11 cellular contexts compared by ENCODE assay signal in genomic region chr6:96468681-96469224, GRCh38. TPM values are rescaled to one million over a fixed set of nuclear protein-coding genes. Genes with fewer than 3 reads are reported as not detected.
DNase-seq lines count a peak whose midpoint lies in the region; ATAC-seq and TF ChIP-seq lines count a peak whose summit lies in the region.
"Had no signal": no experiment of that assay in that cellular context is flagged by ENCODE, and none has a peak within 500 bp of the region (broad histone marks: within the 10 kb centered on the region; RNA-seq: fewer than 3 reads in every experiment).

No MANE protein-coding gene starts in this region.

- H3K4me1 Mint-ChIP-seq in activated CD8-positive, alpha-beta T cell treated with anti-CD3 and anti-CD28 coated beads for 36 hours (ENCODE audit: low read depth) = peaks cover 22% of the 10 kb centered on the region
- peaks cover 24% of the 10 kb centered on the region for H3K4me1 Mint-ChIP-seq in activated CD8-positive, alpha-beta T cell treated with anti-CD3 and anti-CD28 coated beads, Interleukin-2, amount 10 ng/mL, durations not matched to agents 7 days and 5 days (ENCODE audit: low read depth)
- no peaks in the 10 kb centered on the region for H3K4me1 Mint-ChIP-seq in endodermal cell

- no peak overlapping the region for H3K4me3 Mint-ChIP-seq in activated CD8-positive, alpha-beta T cell treated with anti-CD3 and anti-CD28 coated beads for 36 hours
- H3K4me3 Mint-ChIP-seq in activated CD8-positive, alpha-beta T cell treated with anti-CD3 and anti-CD28 coated beads, Interleukin-2, amount 10 ng/mL, durations not matched to agents 7 days and 5 days = no peak overlapping the region
- H3K4me3 Mint-ChIP-seq in endodermal cell = no peak overlapping the region
- H3K4me3 Mint-ChIP-seq: activated naive CD4-positive, alpha-beta T cell treated with anti-CD3 and anti-CD28 coated beads, Interleukin-2, amount 50 U/mL, for 24 hours had no signal

- H3K9me3 Mint-ChIP-seq in activated CD8-positive, alpha-beta T cell treated with anti-CD3 and anti-CD28 coated beads for 36 hours = peaks cover 2% of the 10 kb centered on the region
- H3K9me3 Mint-ChIP-seq in activated CD8-positive, alpha-beta T cell treated with anti-CD3 and anti-CD28 coated beads, Interleukin-2, amount 10 ng/mL, durations not matched to agents 7 days and 5 days (ENCODE audit: insufficient read depth) = no peaks in the 10 kb centered on the region
- H3K9me3 Mint-ChIP-seq in endodermal cell = no peaks in the 10 kb centered on the region
- H3K9me3 Mint-ChIP-seq: activated naive CD4-positive, alpha-beta T cell treated with anti-CD3 and anti-CD28 coated beads, Interleukin-2, amount 50 U/mL, for 24 hours had no signal

- no peaks in the 10 kb centered on the region for H3K36me3 ChIP-seq in endodermal cell (ENCODE audit: control insufficient read depth, insufficient read depth, low read length)

- CTCF ChIA-PET in activated CD8-positive, alpha-beta T cell treated with anti-CD3 and anti-CD28 coated beads for 36 hours (lab: Charles Lee) = interaction anchor here (0.7 to 1.6 kb wide), 2 partner anchors 77 to 80 kb away, joined by 3 read pairs; no protein-coding TSS in a partner anchor
- CTCF ChIA-PET in activated CD8-positive, alpha-beta T cell treated with anti-CD3 and anti-CD28 coated beads, Interleukin-2, amount 10 ng/mL, durations not matched to agents 7 days and 5 days (lab: Charles Lee) = interaction anchor here (0.6 to 1.8 kb wide), 3 partner anchors 13 to 219 kb away, joined by 3 to 6 read pairs (median 3); no protein-coding TSS in a partner anchor

- no peak overlapping the region for H3K27ac Mint-ChIP-seq in activated CD8-positive, alpha-beta T cell treated with anti-CD3 and anti-CD28 coated beads for 36 hours
- H3K27ac Mint-ChIP-seq in activated CD8-positive, alpha-beta T cell treated with anti-CD3 and anti-CD28 coated beads, Interleukin-2, amount 10 ng/mL, durations not matched to agents 7 days and 5 days = no peak overlapping the region
- H3K27ac Mint-ChIP-seq in endodermal cell = no peak overlapping the region
- H3K27ac Mint-ChIP-seq: activated naive CD4-positive, alpha-beta T cell treated with anti-CD3 and anti-CD28 coated beads, Interleukin-2, amount 50 U/mL, for 24 hours had no signal

- no peak for DNase-seq in activated CD8-positive, alpha-beta T cell treated with anti-CD3 and anti-CD28 coated beads for 36 hours
- DNase-seq in activated CD8-positive, alpha-beta T cell treated with anti-CD3 and anti-CD28 coated beads, Interleukin-2, amount 10 ng/mL, durations not matched to agents 7 days and 5 days = no peak
- DNase-seq in NCI-H748 treated with DMSO at 0.1 percent for 48 hours (lab: John Stamatoyannopoulos, UW) (peak; percentile 15), endodermal cell (no peak), AG08396 (ENCODE audit: low spot score) (no peak), iPS-NIHi7 (ENCODE audit: extremely low spot score) (no peak), dermis blood vessel endothelial cell (no peak)
- DNase-seq: stimulated activated CD4-positive, alpha-beta T cell treated with anti-CD3 and anti-CD28 coated beads, Interleukin-4, amount 100 ng/mL, for 1 hour had no signal

- 61% methylated on average over 2 of the region's 2 CpGs; no CpG with 5 or more reads in 1 of the 2 experiments for WGBS in endodermal cell (ENCODE audit: insufficient coverage in 1 of 2, insufficient read length in 1 of 2), 2 experiments

- POLR2A ChIA-PET in activated CD8-positive, alpha-beta T cell treated with anti-CD3 and anti-CD28 coated beads for 36 hours (lab: Charles Lee) = no interaction called here
- POLR2A ChIA-PET in activated CD8-positive, alpha-beta T cell treated with anti-CD3 and anti-CD28 coated beads, Interleukin-2, amount 10 ng/mL, durations not matched to agents 7 days and 5 days (lab: Charles Lee) = interaction anchor here (0.6 kb wide), 1 partner anchor 67 kb away, joined by 3 read pairs; no protein-coding TSS in a partner anchor

- peak; percentile 52 for TF ChIP-seq CTCF in activated CD8-positive, alpha-beta T cell treated with anti-CD3 and anti-CD28 coated beads for 36 hours (IDR thresholded peaks at IDR 0.05)
- peak; percentile 61 for TF ChIP-seq CTCF in endodermal cell (conservative IDR thresholded peaks at IDR 0.05)

- no peak overlapping the region for H3K9ac ChIP-seq in endodermal cell (ENCODE audit: extremely low read depth, low read length, poor library complexity, severe bottlenecking)

- H3K27ac ChIP-seq in endodermal cell (ENCODE audit: low read depth, low read length) = peak overlapping the region; percentile 26

- H3K9me3 ChIP-seq in endodermal cell (ENCODE audit: control insufficient read depth, low read length) = no peaks in the 10 kb centered on the region
- H3K9me3 ChIP-seq: mucosa of descending colon had no signal

- H3K36me3 Mint-ChIP-seq in activated CD8-positive, alpha-beta T cell treated with anti-CD3 and anti-CD28 coated beads for 36 hours (ENCODE audit: low read depth) = no peaks in the 10 kb centered on the region
- no peaks in the 10 kb centered on the region for H3K36me3 Mint-ChIP-seq in activated CD8-positive, alpha-beta T cell treated with anti-CD3 and anti-CD28 coated beads, Interleukin-2, amount 10 ng/mL, durations not matched to agents 7 days and 5 days (ENCODE audit: low read depth)
- no peaks in the 10 kb centered on the region for H3K36me3 Mint-ChIP-seq in endodermal cell (ENCODE audit: low read depth)
- H3K36me3 Mint-ChIP-seq: activated naive CD4-positive, alpha-beta T cell treated with anti-CD3 and anti-CD28 coated beads, Interleukin-2, amount 50 U/mL, for 24 hours had no signal

- ATAC-seq in activated CD8-positive, alpha-beta T cell treated with anti-CD3 and anti-CD28 coated beads for 36 hours = no peak
- ATAC-seq in activated CD8-positive, alpha-beta T cell treated with anti-CD3 and anti-CD28 coated beads, Interleukin-2, amount 10 ng/mL, durations not matched to agents 7 days and 5 days = no peak
- no peak for ATAC-seq in GM21528 (IDR thresholded peaks at IDR 0.05; ENCODE audit: low FRiP score, unreplicated experiment)
- ATAC-seq: mucosa of descending colon had no signal

- no peak overlapping the region for H3K4me3 ChIP-seq in endodermal cell (ENCODE audit: low read length)
- H3K4me3 ChIP-seq: mucosa of descending colon had no signal

- peaks cover 1% of the 10 kb centered on the region for H3K27me3 Mint-ChIP-seq in activated CD8-positive, alpha-beta T cell treated with anti-CD3 and anti-CD28 coated beads for 36 hours
- peaks cover 4% of the 10 kb centered on the region for H3K27me3 Mint-ChIP-seq in activated CD8-positive, alpha-beta T cell treated with anti-CD3 and anti-CD28 coated beads, Interleukin-2, amount 10 ng/mL, durations not matched to agents 7 days and 5 days (ENCODE audit: low read depth)
- H3K27me3 Mint-ChIP-seq in endodermal cell (ENCODE audit: insufficient read depth) = no peaks in the 10 kb centered on the region

- no peaks in the 10 kb centered on the region for H3K27me3 ChIP-seq in endodermal cell (ENCODE audit: control insufficient read depth, insufficient read depth, low read length, poor library complexity, severe bottlenecking)

- intact Hi-C loops in activated CD8-positive, alpha-beta T cell treated with anti-CD3 and anti-CD28 coated beads for 36 hours (cut with micrococcal nuclease) = loop anchor here (2.0 kb wide), 1 partner anchor 52 kb away; the partner anchor contains the start of gene UFL1

- no peaks in the 10 kb centered on the region for H3K4me1 ChIP-seq in endodermal cell (ENCODE audit: control insufficient read depth, insufficient read depth, low read length)

RNA-seq across cellular contexts. Expression of gene UFL1, which starts 52.9 kb away (rescaled TPM):
- total RNA-seq in activated CD8-positive, alpha-beta T cell treated with anti-CD3 and anti-CD28 coated beads for 36 hours = 10 to 100 TPM; 28.6 to 30.8 TPM
- total RNA-seq in activated CD8-positive, alpha-beta T cell treated with anti-CD3 and anti-CD28 coated beads, Interleukin-2, amount 10 ng/mL, durations not matched to agents 7 days and 5 days = 10 to 100 TPM; 14.3 to 15.8 TPM
- total RNA-seq in endodermal cell (10 to 100 TPM; 18.8 to 24.4 TPM), dermis blood vessel endothelial cell (22.6 and 31.0 TPM in 2 replicates)
- 29.4 TPM for polyA plus RNA-seq in endodermal cell (2013, experiment 1 of 2)
- 29.2 TPM for polyA plus RNA-seq in endodermal cell (2013, experiment 2 of 2)
